ENCODE assay signal across 18 cellular contexts in genomic region chr4:133464311-133464710, GRCh38.
"Had no signal": no experiment of that assay in that cellular context is flagged by ENCODE, and none has a peak within 500 bp of the region (broad histone marks: within the 10 kb centered on the region; RNA-seq: fewer than 3 reads in every experiment).

No MANE protein-coding gene starts in this region.

- H3K4me1 ChIP-seq: left ventricle myocardium inferior, prostate gland, tibial nerve had no signal

- FAIRE-seq: kidney, urothelium cell line had no signal

- H3K4me3 ChIP-seq: cardiac muscle cell, left ventricle myocardium inferior, prostate gland, tibial nerve had no signal

- H3K27me3 ChIP-seq: cardiac muscle cell, tibial nerve had no signal

- H3K27ac Mint-ChIP-seq: activated CD4-positive, alpha-beta T cell treated with anti-CD3 and anti-CD28 coated beads, Interleukin-2, amount 10 ng/mL, durations not matched to agents 24 days and 14 days; activated CD8-positive, alpha-beta T cell treated with anti-CD3 and anti-CD28 coated beads for 36 hours; activated naive CD4-positive, alpha-beta T cell treated with anti-CD3 and anti-CD28 coated beads for 36 hours; activated T-cell treated with anti-CD3 and anti-CD28 coated beads, Interleukin-2, amount 50 U/mL, for 24 hours; effector memory CD8-positive, alpha-beta T cell; stimulated activated naive CD8-positive, alpha-beta T cell treated with anti-CD3 and anti-CD28 coated beads, Interleukin-15, Interleukin-2, amounts not matched to agents 100 ng/mL and 50 ng/mL, for 24 hours had no signal

- ATAC-seq: activated CD8-positive, alpha-beta T cell treated with anti-CD3 and anti-CD28 coated beads for 36 hours; effector memory CD8-positive, alpha-beta T cell; right cardiac atrium had no signal

- H3K36me3 ChIP-seq: cardiac muscle cell, left ventricle myocardium inferior, prostate gland, tibial nerve had no signal

- H3K27me3 Mint-ChIP-seq: activated CD4-positive, alpha-beta T cell treated with anti-CD3 and anti-CD28 coated beads, Interleukin-2, amount 10 ng/mL, durations not matched to agents 24 days and 14 days; activated CD8-positive, alpha-beta T cell treated with anti-CD3 and anti-CD28 coated beads for 36 hours; activated T-cell treated with anti-CD3 and anti-CD28 coated beads, Interleukin-2, amount 50 U/mL, for 24 hours; effector memory CD8-positive, alpha-beta T cell; stimulated activated naive CD8-positive, alpha-beta T cell treated with anti-CD3 and anti-CD28 coated beads, Interleukin-15, Interleukin-2, amounts not matched to agents 100 ng/mL and 50 ng/mL, for 24 hours had no signal

- H3K27ac ChIP-seq: cardiac muscle cell, left ventricle myocardium inferior, prostate gland, tibial nerve had no signal

- H3K4me1 Mint-ChIP-seq: activated CD4-positive, alpha-beta T cell treated with anti-CD3 and anti-CD28 coated beads, Interleukin-2, amount 10 ng/mL, durations not matched to agents 24 days and 14 days had no signal

- H3K9me3 Mint-ChIP-seq: activated CD4-positive, alpha-beta T cell treated with anti-CD3 and anti-CD28 coated beads, Interleukin-2, amount 10 ng/mL, durations not matched to agents 24 days and 14 days; activated naive CD4-positive, alpha-beta T cell treated with anti-CD3 and anti-CD28 coated beads for 36 hours had no signal

- DNase-seq: activated CD4-positive, alpha-beta T cell treated with anti-CD3 and anti-CD28 coated beads, Interleukin-2, amount 10 ng/mL, durations not matched to agents 24 days and 14 days; activated CD8-positive, alpha-beta T cell treated with anti-CD3 and anti-CD28 coated beads for 36 hours; activated naive CD4-positive, alpha-beta T cell treated with anti-CD3 and anti-CD28 coated beads for 36 hours; activated T-cell treated with anti-CD3 and anti-CD28 coated beads, Interleukin-2, amount 50 U/mL, for 24 hours; effector memory CD8-positive, alpha-beta T cell; foreskin melanocyte; hypothalamus; kidney; left ventricle myocardium inferior; right cardiac atrium; stimulated activated CD4-positive, alpha-beta T cell treated with anti-CD3 and anti-CD28 coated beads, Interleukin-15, amount 100 ng/mL, for 24 hours; stimulated activated CD4-positive, alpha-beta T cell treated with anti-CD3 and anti-CD28 coated beads, Interleukin-2, amount 100 ng/mL, for 48 hours; T1000 had no signal

- H3K4me3 Mint-ChIP-seq: activated CD4-positive, alpha-beta T cell treated with anti-CD3 and anti-CD28 coated beads, Interleukin-2, amount 10 ng/mL, durations not matched to agents 24 days and 14 days; activated CD8-positive, alpha-beta T cell treated with anti-CD3 and anti-CD28 coated beads for 36 hours; activated naive CD4-positive, alpha-beta T cell treated with anti-CD3 and anti-CD28 coated beads for 36 hours; activated T-cell treated with anti-CD3 and anti-CD28 coated beads, Interleukin-2, amount 50 U/mL, for 24 hours; effector memory CD8-positive, alpha-beta T cell; stimulated activated naive CD8-positive, alpha-beta T cell treated with anti-CD3 and anti-CD28 coated beads, Interleukin-15, Interleukin-2, amounts not matched to agents 100 ng/mL and 50 ng/mL, for 24 hours had no signal
